8 cellular contexts compared by ENCODE assay signal in genomic region chr3:161220850-161221753, GRCh38. TPM values are rescaled to one million over a fixed set of nuclear protein-coding genes. Genes with fewer than 3 reads are reported as not detected.
A peak's percentile ranks its signal among the peaks of the same experiment; 100 is the strongest.
DNase-seq lines count a peak whose midpoint lies in the region; ATAC-seq and TF ChIP-seq lines count a peak whose summit lies in the region.

NMD3 (plus strand) TSS chr3:161221311; CDS start chr3:161222014, 703 bp downstream.

- H3K4me2 ChIP-seq in hepatocyte, result peak within 1 kb of the TSS; percentile 91

- in situ Hi-C loops in astrocyte of the cerebellum (cut with HindIII; ENCODE audit: low sequenced_read_pairs), result no loop called here

- H3K36me3 ChIP-seq in hepatocyte (replicated peaks; ENCODE audit: insufficient read depth, low read depth), result no peaks in the 10 kb centered on the region

- no peaks in the 10 kb centered on the region for H3K27me3 ChIP-seq in hepatocyte

- H3K4me3 ChIP-seq in astrocyte of the cerebellum (ENCODE audit: low read depth, low read length), result peak within 1 kb of the TSS; percentile 87
- peak within 1 kb of the TSS; percentile 70 for H3K4me3 ChIP-seq in hepatocyte

- peak within 1 kb of the TSS; percentile 93 for H3K27ac ChIP-seq in hepatocyte

- WGBS in hepatocyte (ENCODE audit: low lambda C conversion rate, missing lambda C conversion rate), result 2% methylated on average over 44 of the region's 71 CpGs

- peak; percentile 99 for ATAC-seq in GM18505 (IDR thresholded peaks at IDR 0.05; ENCODE audit: unreplicated experiment)
- peak; percentile 100 for ATAC-seq in HG02973 (IDR thresholded peaks at IDR 0.05; ENCODE audit: unreplicated experiment)

- TF ChIP-seq POLR2A in GM18505 (IDR thresholded peaks at IDR 0.05; ENCODE audit: borderline replicate concordance, extremely low read depth, insufficient read depth, insufficient read length), result peak; percentile 90

- DNase-seq in NCI-H2029 (lab: John Stamatoyannopoulos, UW), result peak; percentile 93
- DNase-seq in T-helper 9 cell, result peak; percentile 90
- DNase-seq in astrocyte of the cerebellum (ENCODE audit: low read depth), result peak; percentile 89
- DNase-seq in hepatocyte (ENCODE audit: low spot score), result peak; percentile 97
- peak; percentile 98 for DNase-seq in retina
- no peak for DNase-seq in cortex of kidney (lab: John Stamatoyannopoulos, UW)

- H4K20me1 ChIP-seq in hepatocyte (ENCODE audit: insufficient read depth, poor library complexity, severe bottlenecking), result peaks cover 12% of the 10 kb centered on the region

- H3K9me2 ChIP-seq in hepatocyte (replicated peaks; ENCODE audit: insufficient read depth), result no peaks in the 10 kb centered on the region

- TF ChIP-seq CTCF in astrocyte of the cerebellum (IDR thresholded peaks at IDR 0.05; ENCODE audit: low read depth, low read length, missing control alignments) (no peak), hepatocyte (IDR thresholded peaks at IDR 0.05; ENCODE audit: poor library complexity) (no peak)

- peaks cover 48% of the 10 kb centered on the region for H3K79me2 ChIP-seq in hepatocyte

- peak within 1 kb of the TSS; percentile 85 for H2AFZ ChIP-seq in hepatocyte

- no peaks in the 10 kb centered on the region for H3K9me3 ChIP-seq in hepatocyte (ENCODE audit: low read depth)

- H3K4me1 ChIP-seq in hepatocyte (ENCODE audit: insufficient read depth), result peaks cover 17% of the 10 kb centered on the region

RNA-seq across cellular contexts. Expression of gene NMD3, which starts in this region (rescaled TPM):
- total RNA-seq in hepatocyte, result 52.5 and 57.2 TPM in 2 replicates
- 27.8 and 30.6 TPM in 2 replicates for polyA plus RNA-seq in hepatocyte
